Comparison of ENCODE assay signal across 8 cellular contexts in genomic region chr2:230762317-230762896, GRCh38. TPM values are rescaled to one million over a fixed set of nuclear protein-coding genes. Genes with fewer than 3 reads are reported as not detected.
DNase-seq lines count a peak whose midpoint lies in the region; ATAC-seq lines count a peak whose summit lies in the region.

No MANE protein-coding gene starts in this region.

- H3K36me3 ChIP-seq in NT2/D1 (ENCODE audit: insufficient read depth, insufficient read length, low read length), result peaks cover 38% of the 10 kb centered on the region

- H3K9me3 ChIP-seq in NT2/D1 (ENCODE audit: insufficient read depth, low read length), result no peaks in the 10 kb centered on the region

- no peak overlapping the region for H3K4me3 ChIP-seq in NT2/D1 (ENCODE audit: insufficient read length, low read depth)

- peak; percentile 57 for ATAC-seq in HG02588 (IDR thresholded peaks at IDR 0.05; ENCODE audit: unreplicated experiment)

- peak; percentile 5 for DNase-seq in NCI-H748 (lab: John Stamatoyannopoulos, UW; ENCODE audit: unreplicated experiment)
- DNase-seq in NCI-H748 treated with DMSO at 0.1 percent for 48 hours (lab: John Stamatoyannopoulos, UW), result no peak
- DNase-seq in NT2/D1 (ENCODE audit: low read depth, low spot score), result peak; percentile 44
- DNase-seq in amniotic epithelial cell (ENCODE audit: low read depth), result peak; percentile 46
- DNase-seq in lung microvascular endothelial cell (ENCODE audit: low read depth in 2 of 2), result peak; percentile 55 to 71
- DNase-seq in GM19238 (ENCODE audit: insufficient read length, low spot score), result no peak
- no peak for DNase-seq in activated CD4-positive, CD25-positive, alpha-beta regulatory T cell treated with anti-CD3 and anti-CD28 coated beads, Interleukin-2, amount 50 U/mL, for 72 hours

- no peaks in the 10 kb centered on the region for H3K27me3 ChIP-seq in NT2/D1 (ENCODE audit: insufficient read depth, insufficient read length)

- H3K4me1 ChIP-seq in NT2/D1 (ENCODE audit: insufficient read depth, insufficient read length), result no peaks in the 10 kb centered on the region

- H3K9ac ChIP-seq in NT2/D1 (ENCODE audit: insufficient read length, low read depth), result no peak overlapping the region

RNA-seq across cellular contexts. Expression of gene CAB39, which starts 49.8 kb away (rescaled TPM):
- total RNA-seq in lung microvascular endothelial cell, result 46.6 and 50.2 TPM in 2 replicates

Comparison
In these comparisons a context has a peak if more than half of its experiments do, and no peak if none do; other contexts are left out.
1. DNase-seq: peak in NCI-H748 (single experiment), NT2/D1 (single experiment), amniotic epithelial cell (single experiment) and lung microvascular endothelial cell (2 of 2); none in NCI-H748 treated with DMSO at 0.1 percent for 48 hours (single experiment), GM19238 (single experiment) and activated CD4-positive, CD25-positive, alpha-beta regulatory T cell treated with anti-CD3 and anti-CD28 coated beads, Interleukin-2, amount 50 U/mL, for 72 hours (single experiment).